ENCODE assay signal across 8 cellular contexts in genomic region chr14:49863483-49864262, GRCh38. TPM values are rescaled to one million over a fixed set of nuclear protein-coding genes. Genes with fewer than 3 reads are reported as not detected.
A peak's percentile ranks its signal among the peaks of the same experiment; 100 is the strongest.
DNase-seq lines count a peak whose midpoint lies in the region; ATAC-seq and TF ChIP-seq lines count a peak whose summit lies in the region.

No MANE protein-coding gene starts in this region.

- WGBS in sigmoid colon, 2 donors, result 11 to 15% methylated on average over 9 of the region's 9 CpGs

- no peaks in the 10 kb centered on the region for H3K9me3 ChIP-seq in sigmoid colon

- no peak for TF ChIP-seq POLR2A in sigmoid colon (IDR thresholded peaks at IDR 0.05)

- DNase-seq in GM12864 (ENCODE audit: low read depth) (no peak), NCI-H69 (lab: John Stamatoyannopoulos, UW) (peak; percentile 57), epithelial cell of proximal tubule (ENCODE audit: low read depth) (no peak), sigmoid colon (no peak), NCI-H2171 treated with DMSO at 0.1 percent for 48 hours (lab: John Stamatoyannopoulos, UW) (no peak), NCI-H510A treated with DMSO at 0.1 percent for 48 hours (lab: John Stamatoyannopoulos, UW) (no peak), mucosa of gallbladder (ENCODE audit: low spot score) (no peak)

- H3K4me1 ChIP-seq in sigmoid colon, result peaks cover 3 to 41% (median 22%) of the 10 kb centered on the region in 4 donors

- TF ChIP-seq EP300 in sigmoid colon (IDR thresholded peaks at IDR 0.05), result no peak

- H3K4me3 ChIP-seq in GM12864 (ENCODE audit: low read depth, low read length) (peak overlapping the region; percentile 88), epithelial cell of proximal tubule (ENCODE audit: low read depth, low read length) (peak overlapping the region; percentile 95), sigmoid colon (peak overlapping the region; percentile 58 to 77 (median 62))

- ATAC-seq in HG02885 (IDR thresholded peaks at IDR 0.05; ENCODE audit: poor library complexity, unreplicated experiment), result no peak

- no peaks in the 10 kb centered on the region for H3K36me3 ChIP-seq in sigmoid colon

- peak overlapping the region; percentile 96 to 98 (median 98) for H3K27ac ChIP-seq in sigmoid colon

- H3K27me3 ChIP-seq in sigmoid colon, result no peaks in the 10 kb centered on the region

- TF ChIP-seq CTCF in GM12864 (IDR thresholded peaks at IDR 0.05; ENCODE audit: low read depth, low read length, missing control alignments) (no peak), epithelial cell of proximal tubule (conservative IDR thresholded peaks at IDR 0.05; ENCODE audit: low read depth, low read length) (no peak), sigmoid colon (IDR thresholded peaks at IDR 0.05) (no peak)

- intact Hi-C loops in sigmoid colon (cut with DNase I), result loop anchor here (10.0 kb wide), 1 partner anchor 451 kb away; the partner anchor contains the start of genes DMAC2L and L2HGDH

RNA-seq across cellular contexts. Expression of gene NEMF, which starts 11.1 kb away (rescaled TPM):
- 36.1 and 41.3 TPM in 2 replicates for total RNA-seq in epithelial cell of proximal tubule
- total RNA-seq in sigmoid colon, result 100 to 1,000 TPM in 1 of 4 donors, 10 to 100 TPM in 3; 73.7 to 121 (median 79.0) TPM
- 10 to 100 TPM; 18.0 to 25.0 (median 21.6) TPM for polyA plus RNA-seq in sigmoid colon
- total RNA-seq in mucosa of gallbladder, result 62.5 TPM

RNA-seq across cellular contexts. Expression of gene ARF6, which starts 29.2 kb away (rescaled TPM):
- total RNA-seq in epithelial cell of proximal tubule, result 121 and 122 TPM in 2 replicates
- total RNA-seq in sigmoid colon, result 10 to 100 TPM; 33.8 to 45.6 (median 39.4) TPM
- 100 to 1,000 TPM in 1 of 3 donors, 10 to 100 TPM in 2; 81.9 to 117 (median 90.7) TPM for polyA plus RNA-seq in sigmoid colon
- 62.0 TPM for total RNA-seq in mucosa of gallbladder
